In the genomic region with DNA sequence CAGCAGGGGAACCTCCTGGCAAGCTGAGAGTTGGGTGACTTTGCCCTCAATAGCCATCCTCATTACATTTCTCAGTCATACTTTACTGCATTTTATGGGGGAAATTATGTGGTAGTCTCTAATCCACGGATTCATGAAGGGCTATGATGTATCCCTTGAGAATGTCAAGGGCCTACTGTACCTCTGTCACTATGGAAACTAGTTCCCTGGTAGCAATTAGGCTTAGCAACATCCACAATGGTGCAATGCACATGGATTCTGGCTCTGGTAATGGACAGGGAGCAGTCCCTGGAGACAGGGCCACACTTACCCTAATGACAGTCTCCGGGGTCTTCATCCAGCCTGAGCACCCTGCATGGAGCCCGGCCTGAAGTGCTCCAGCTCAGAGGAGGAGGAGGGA, we compare ENCODE assay signal across 1 cellular context.
TF ChIP-seq lines count a peak whose summit lies in the region.

No MANE protein-coding gene starts in this region.

TF ChIP-seq in HepG2, 621 proteins besides CTCF, POLR2A, EP300 and RAD21:
- TF ChIP-seq ZNF543 (CRISPR knock-in tag; IDR thresholded peaks at IDR 0.05) (no peak), ZNF382 (CRISPR knock-in tag; IDR thresholded peaks at IDR 0.05; ENCODE audit: borderline replicate concordance) (no peak), HOXD1 (CRISPR knock-in tag; IDR thresholded peaks at IDR 0.05) (no peak), ZNF674 (CRISPR knock-in tag; IDR thresholded peaks at IDR 0.05; ENCODE audit: low read depth) (no peak)
- TF ChIP-seq, protein P1, sequence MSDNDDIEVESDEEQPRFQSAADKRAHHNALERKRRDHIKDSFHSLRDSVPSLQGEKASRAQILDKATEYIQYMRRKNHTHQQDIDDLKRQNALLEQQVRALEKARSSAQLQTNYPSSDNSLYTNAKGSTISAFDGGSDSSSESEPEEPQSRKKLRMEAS (IDR thresholded peaks at IDR 0.05): no peak
- TF ChIP-seq, protein P2, sequence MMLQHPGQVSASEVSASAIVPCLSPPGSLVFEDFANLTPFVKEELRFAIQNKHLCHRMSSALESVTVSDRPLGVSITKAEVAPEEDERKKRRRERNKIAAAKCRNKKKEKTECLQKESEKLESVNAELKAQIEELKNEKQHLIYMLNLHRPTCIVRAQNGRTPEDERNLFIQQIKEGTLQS (CRISPR knock-in tag; IDR thresholded peaks at IDR 0.05): no peak
- TF ChIP-seq, protein P3, sequence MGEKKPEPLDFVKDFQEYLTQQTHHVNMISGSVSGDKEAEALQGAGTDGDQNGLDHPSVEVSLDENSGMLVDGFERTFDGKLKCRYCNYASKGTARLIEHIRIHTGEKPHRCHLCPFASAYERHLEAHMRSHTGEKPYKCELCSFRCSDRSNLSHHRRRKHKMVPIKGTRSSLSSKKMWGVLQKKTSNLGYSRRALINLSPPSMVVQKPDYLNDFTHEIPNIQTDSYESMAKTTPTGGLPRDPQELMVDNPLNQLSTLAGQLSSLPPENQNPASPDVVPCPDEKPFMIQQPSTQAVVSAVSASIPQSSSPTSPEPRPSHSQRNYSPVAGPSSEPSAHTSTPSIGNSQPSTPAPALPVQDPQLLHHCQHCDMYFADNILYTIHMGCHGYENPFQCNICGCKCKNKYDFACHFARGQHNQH (CRISPR knock-in tag; IDR thresholded peaks at IDR 0.05): no peak
